ENCODE assay signal across 8 cellular contexts in the genomic region with DNA sequence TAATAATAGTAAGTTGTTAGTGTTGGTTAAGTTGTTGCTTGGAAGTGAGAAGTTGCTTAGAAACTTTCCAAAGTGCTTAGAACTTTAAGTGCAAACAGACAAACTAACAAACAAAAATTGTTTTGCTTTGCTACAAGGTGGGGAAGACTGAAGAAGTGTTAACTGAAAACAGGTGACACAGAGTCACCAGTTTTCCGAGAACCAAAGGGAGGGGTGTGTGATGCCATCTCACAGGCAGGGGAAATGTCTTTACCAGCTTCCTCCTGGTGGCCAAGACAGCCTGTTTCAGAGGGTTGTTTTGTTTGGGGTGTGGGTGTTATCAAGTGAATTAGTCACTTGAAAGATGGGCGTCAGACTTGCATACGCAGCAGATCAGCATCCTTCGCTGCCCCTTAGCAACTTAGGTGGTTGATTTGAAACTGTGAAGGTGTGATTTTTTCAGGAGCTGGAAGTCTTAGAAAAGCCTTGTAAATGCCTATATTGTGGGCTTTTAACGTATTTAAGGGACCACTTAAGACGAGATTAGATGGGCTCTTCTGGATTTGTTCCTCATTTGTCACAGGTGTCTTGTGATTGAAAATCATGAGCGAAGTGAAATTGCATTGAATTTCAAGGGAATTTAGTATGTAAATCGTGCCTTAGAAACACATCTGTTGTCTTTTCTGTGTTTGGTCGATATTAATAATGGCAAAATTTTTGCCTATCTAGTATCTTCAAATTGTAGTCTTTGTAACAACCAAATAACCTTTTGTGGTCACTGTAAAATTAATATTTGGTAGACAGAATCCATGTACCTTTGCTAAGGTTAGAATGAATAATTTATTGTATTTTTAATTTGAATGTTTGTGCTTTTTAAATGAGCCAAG.
DNase-seq lines count a peak whose midpoint lies in the region; ATAC-seq and TF ChIP-seq lines count a peak whose summit lies in the region.

No MANE protein-coding gene starts in this region.

- no peaks in the 10 kb centered on the region for H3K9me3 ChIP-seq in BLaER1

- H3K4me2 ChIP-seq in BLaER1: peak overlapping the region; percentile 94
- peak overlapping the region; percentile 96 for H3K4me2 ChIP-seq in KMS-11

- DNase-seq in choroid plexus epithelial cell (ENCODE audit: low read depth) (peak; percentile 85), memory B cell (ENCODE audit: low spot score in 2 of 2) (peak; percentile 65 to 86)
- peak; percentile 82 for DNase-seq in stimulated activated CD8-positive, alpha-beta memory T cell treated with anti-CD3 and anti-CD28 coated beads, Interleukin-4, amount 100 ng/mL, for 48 hours

- peaks cover 17% of the 10 kb centered on the region for H3K36me3 Mint-ChIP-seq in memory B cell

- peaks cover 56% of the 10 kb centered on the region for H3K4me1 ChIP-seq in BLaER1
- H3K4me1 ChIP-seq in KMS-11 (ENCODE audit: low read depth, poor library complexity, severe bottlenecking): peaks cover 68% of the 10 kb centered on the region

- H3K9me3 Mint-ChIP-seq in memory B cell: no peaks in the 10 kb centered on the region

- H4K20me1 ChIP-seq in BLaER1: peaks cover 76% of the 10 kb centered on the region
- peaks cover 33% of the 10 kb centered on the region for H4K20me1 ChIP-seq in KMS-11 (ENCODE audit: insufficient read depth)

- peak overlapping the region; percentile 94 for H3K4me3 Mint-ChIP-seq in memory B cell

- H3K4me3 ChIP-seq in BLaER1: peak overlapping the region; percentile 90
- no peak overlapping the region for H3K4me3 ChIP-seq in KMS-11 (IDR thresholded peaks at IDR 0.05; ENCODE audit: insufficient read depth, low read depth, low read length)
- H3K4me3 ChIP-seq in choroid plexus epithelial cell (ENCODE audit: low read depth, low read length): peak overlapping the region; percentile 77

- H3K79me2 ChIP-seq in KMS-11 (ENCODE audit: insufficient read depth, low read depth): peaks cover 89% of the 10 kb centered on the region

- no peak overlapping the region for H2AFZ ChIP-seq in KMS-11 (ENCODE audit: low read depth)

- peak overlapping the region; percentile 100 for H3K27ac Mint-ChIP-seq in memory B cell

- TF ChIP-seq CTCF in KMS-11 (conservative IDR thresholded peaks at IDR 0.05; ENCODE audit: low read depth, low read length): no peak
- TF ChIP-seq CTCF in choroid plexus epithelial cell (conservative IDR thresholded peaks at IDR 0.05; ENCODE audit: low read depth, low read length): no peak

- peak overlapping the region; percentile 99 for H3K27ac ChIP-seq in BLaER1
- H3K27ac ChIP-seq in KMS-11: peak overlapping the region; percentile 100

- peak; percentile 46 to 52 for ATAC-seq in activated CD4-positive, CD25-positive, alpha-beta regulatory T cell treated with anti-CD3 and anti-CD28 coated beads, Interleukin-2, amount 50 U/mL, for 24 hours
- ATAC-seq in memory B cell (ENCODE audit: low read depth): peak; percentile 57
- no peak for ATAC-seq in GM19397 (IDR thresholded peaks at IDR 0.05; ENCODE audit: unreplicated experiment)
- no peak for ATAC-seq in GM18498 (IDR thresholded peaks at IDR 0.05; ENCODE audit: unreplicated experiment)

- H3K36me3 ChIP-seq in BLaER1 (peaks cover 14% of the 10 kb centered on the region), KMS-11 (ENCODE audit: insufficient read depth) (no peaks in the 10 kb centered on the region)

- H3K27me3 ChIP-seq in BLaER1: no peaks in the 10 kb centered on the region
- H3K27me3 ChIP-seq in KMS-11 (ENCODE audit: insufficient read depth, low read depth): no peaks in the 10 kb centered on the region

- H3K9ac ChIP-seq in BLaER1: peak overlapping the region; percentile 99
- H3K9ac ChIP-seq in KMS-11: peak overlapping the region; percentile 99

- H3K27me3 Mint-ChIP-seq in memory B cell: no peaks in the 10 kb centered on the region

- peaks cover 69% of the 10 kb centered on the region for H3K4me1 Mint-ChIP-seq in memory B cell

Comparison
In these comparisons a context has a peak if more than half of its experiments do, and no peak if none do; other contexts are left out.
1. ATAC-seq: peak in activated CD4-positive, CD25-positive, alpha-beta regulatory T cell treated with anti-CD3 and anti-CD28 coated beads, Interleukin-2, amount 50 U/mL, for 24 hours (2 of 2) and memory B cell (single experiment); none in GM19397 (single experiment) and GM18498 (single experiment).
2. Peak in every context shown above with its lines, with median percentiles within 50 percentile points of each other: DNase-seq.